Comparison of ENCODE assay signal across 26 cellular contexts in the genomic region with DNA sequence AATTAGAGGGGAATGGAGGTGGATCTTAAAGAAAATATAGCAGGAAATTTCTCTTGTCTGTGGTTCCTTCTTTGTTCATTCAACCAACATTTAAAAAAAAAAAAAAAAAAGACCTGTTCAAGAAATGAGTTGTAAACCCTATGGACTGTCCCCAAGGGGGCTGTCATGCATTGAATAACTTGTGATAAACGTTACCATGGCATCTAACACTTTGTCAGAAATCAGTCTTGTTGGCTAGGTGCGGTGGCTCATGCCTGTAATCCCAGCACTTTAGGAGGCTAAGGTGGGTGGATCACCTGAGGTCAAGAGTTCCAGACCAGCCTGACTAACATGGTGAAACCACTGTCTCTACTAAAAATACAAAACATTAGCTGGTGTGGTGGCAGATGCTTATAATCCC.
DNase-seq lines count a peak whose midpoint lies in the region; ATAC-seq and TF ChIP-seq lines count a peak whose summit lies in the region.
"Had no signal": no experiment of that assay in that cellular context is flagged by ENCODE, and none has a peak within 500 bp of the region (broad histone marks: within the 10 kb centered on the region; RNA-seq: fewer than 3 reads in every experiment).

No MANE protein-coding gene starts in this region.

- peak; percentile 24 for DNase-seq in GM13976 (ENCODE audit: low spot score)
- DNase-seq in M059J (ENCODE audit: low read depth) = peak; percentile 7
- no peak for DNase-seq in activated CD4-positive, alpha-beta memory T cell treated with anti-CD3 and anti-CD28 coated beads for 36 hours
- no peak for DNase-seq in NCI-H2029 (lab: John Stamatoyannopoulos, UW)
- DNase-seq in midbrain (lab: John Stamatoyannopoulos, UW) = no peak
- DNase-seq in medulla oblongata (ENCODE audit: extremely low spot score) = no peak
- DNase-seq: activated CD4-positive, alpha-beta T cell treated with anti-CD3 and anti-CD28 coated beads for 48 hours; activated CD8-positive, alpha-beta memory T cell treated with anti-CD3 and anti-CD28 coated beads, Interleukin-2, amount 50 U/mL, for 4 hours; activated gamma-delta T cell; amniotic stem cell; CD4-positive, CD25-positive, alpha-beta regulatory T cell; DMS 273 treated with DMSO at 0.1 percent for 48 hours; GF-D8; hippocampal formation; islet precursor cell; mesenchymal stem cell; natural killer cell; NCI-H2081; NCI-H510A treated with DMSO at 0.1 percent for 48 hours; pancreas; SHP77; stimulated activated CD4-positive, alpha-beta T cell treated with anti-CD3 and anti-CD28 coated beads, Interleukin-1b, Interleukin-23, amount 100 ng/mL, for 48 hours; stimulated activated naive CD8-positive, alpha-beta T cell treated with anti-CD3 and anti-CD28 coated beads, Interleukin-15, amount 100 ng/mL, for 72 hours; trophoblast cell had no signal

- in situ Hi-C loops in GM13976 (cut with MboI; ENCODE audit: low sequenced_read_pairs, unreplicated experiment) = no loop called here

- TF ChIP-seq CTCF in GM13976 (IDR thresholded peaks at IDR 0.05; ENCODE audit: borderline replicate concordance, control extremely low read depth, extremely low read depth, insufficient read depth, missing control alignments) = no peak

- H3K27me3 Mint-ChIP-seq in activated CD4-positive, alpha-beta memory T cell treated with anti-CD3 and anti-CD28 coated beads for 36 hours = no peaks in the 10 kb centered on the region
- H3K27me3 Mint-ChIP-seq: CD4-positive, CD25-positive, alpha-beta regulatory T cell; stimulated activated naive CD8-positive, alpha-beta T cell treated with anti-CD3 and anti-CD28 coated beads, Interleukin-15, amount 100 ng/mL, for 72 hours had no signal

- H3K36me3 Mint-ChIP-seq in activated CD4-positive, alpha-beta memory T cell treated with anti-CD3 and anti-CD28 coated beads for 36 hours = no peaks in the 10 kb centered on the region
- H3K36me3 Mint-ChIP-seq: CD4-positive, CD25-positive, alpha-beta regulatory T cell; natural killer cell had no signal

- CTCF ChIA-PET in activated CD4-positive, alpha-beta memory T cell treated with anti-CD3 and anti-CD28 coated beads for 36 hours (lab: Charles Lee) = no interaction called here

- ATAC-seq in GM18870 (IDR thresholded peaks at IDR 0.05; ENCODE audit: unreplicated experiment) (peak; percentile 73), HG02642 (IDR thresholded peaks at IDR 0.05; ENCODE audit: poor library complexity, unreplicated experiment) (peak; percentile 97)
- ATAC-seq: natural killer cell; pancreas; stimulated activated naive CD8-positive, alpha-beta T cell treated with anti-CD3 and anti-CD28 coated beads, Interleukin-15, amount 100 ng/mL, for 72 hours had no signal

- intact Hi-C loops in activated CD4-positive, alpha-beta memory T cell treated with anti-CD3 and anti-CD28 coated beads for 36 hours (cut with micrococcal nuclease) = no loop called here

- no peaks in the 10 kb centered on the region for H3K4me1 Mint-ChIP-seq in activated CD4-positive, alpha-beta memory T cell treated with anti-CD3 and anti-CD28 coated beads for 36 hours (ENCODE audit: low read depth)
- H3K4me1 Mint-ChIP-seq: CD4-positive, CD25-positive, alpha-beta regulatory T cell; natural killer cell; stimulated activated naive CD8-positive, alpha-beta T cell treated with anti-CD3 and anti-CD28 coated beads, Interleukin-15, amount 100 ng/mL, for 72 hours had no signal

- H3K4me3 Mint-ChIP-seq in activated CD4-positive, alpha-beta memory T cell treated with anti-CD3 and anti-CD28 coated beads for 36 hours = no peak overlapping the region
- H3K4me3 Mint-ChIP-seq: CD4-positive, CD25-positive, alpha-beta regulatory T cell; natural killer cell; stimulated activated naive CD8-positive, alpha-beta T cell treated with anti-CD3 and anti-CD28 coated beads, Interleukin-15, amount 100 ng/mL, for 72 hours had no signal

- H3K27ac Mint-ChIP-seq in activated CD4-positive, alpha-beta memory T cell treated with anti-CD3 and anti-CD28 coated beads for 36 hours = no peak overlapping the region
- H3K27ac Mint-ChIP-seq: CD4-positive, CD25-positive, alpha-beta regulatory T cell; natural killer cell; stimulated activated naive CD8-positive, alpha-beta T cell treated with anti-CD3 and anti-CD28 coated beads, Interleukin-15, amount 100 ng/mL, for 72 hours had no signal

- H3K9me3 Mint-ChIP-seq in activated CD4-positive, alpha-beta memory T cell treated with anti-CD3 and anti-CD28 coated beads for 36 hours = no peaks in the 10 kb centered on the region
- H3K9me3 Mint-ChIP-seq: stimulated activated naive CD8-positive, alpha-beta T cell treated with anti-CD3 and anti-CD28 coated beads, Interleukin-15, amount 100 ng/mL, for 72 hours had no signal

- POLR2A ChIA-PET in activated CD4-positive, alpha-beta memory T cell treated with anti-CD3 and anti-CD28 coated beads for 36 hours (lab: Charles Lee) = no interaction called here

Comparison
In these comparisons a context has a peak if more than half of its experiments do, and no peak if none do; other contexts are left out.
1. DNase-seq: peak in GM13976 (single experiment) and M059J (single experiment); none in activated CD4-positive, alpha-beta memory T cell treated with anti-CD3 and anti-CD28 coated beads for 36 hours (single experiment), NCI-H2029 (single experiment), midbrain (single experiment) and medulla oblongata (single experiment).